10 cellular contexts compared by ENCODE assay signal in genomic region chr11:34327804-34328631, GRCh38. TPM values are rescaled to one million over a fixed set of nuclear protein-coding genes. Genes with fewer than 3 reads are reported as not detected.
DNase-seq lines count a peak whose midpoint lies in the region; ATAC-seq and TF ChIP-seq lines count a peak whose summit lies in the region.
"Had no signal": no experiment of that assay in that cellular context is flagged by ENCODE, and none has a peak within 500 bp of the region (broad histone marks: within the 10 kb centered on the region; RNA-seq: fewer than 3 reads in every experiment).

No MANE protein-coding gene starts in this region.

- TF ChIP-seq POLR2A in lower leg skin (IDR thresholded peaks at IDR 0.05), result no peak

- peaks cover 0 to 72% of the 10 kb centered on the region in 2 donors for H3K4me1 ChIP-seq in right atrium auricular region

- DNase-seq in DMS 273 (lab: John Stamatoyannopoulos, UW; ENCODE audit: unreplicated experiment), result peak; percentile 78
- DNase-seq in amniotic epithelial cell (ENCODE audit: low read depth), result peak; percentile 74
- DNase-seq in right atrium auricular region (ENCODE audit: low spot score), result peak; percentile 69
- DNase-seq in putamen (ENCODE audit: low spot score), result peak; percentile 58
- DNase-seq in lower leg skin (ENCODE audit: low spot score in 2 of 2), result no peak
- DNase-seq in NCI-H128 (lab: John Stamatoyannopoulos, UW; ENCODE audit: unreplicated experiment), result no peak
- no peak for DNase-seq in stimulated activated CD8-positive, alpha-beta memory T cell treated with anti-CD3 and anti-CD28 coated beads, Interleukin-4, amount 100 ng/mL, for 48 hours

- no peaks in the 10 kb centered on the region for H3K27me3 ChIP-seq in right atrium auricular region

- 68 to 73% methylated on average over 7 of the region's 7 CpGs for WGBS in lower leg skin, 2 donors

- intact Hi-C loops in lower leg skin (cut with DNase I; ENCODE audit: low total_unique reads), result no loop called here

- no peak for ATAC-seq in HG03432 (IDR thresholded peaks at IDR 0.05; ENCODE audit: unreplicated experiment)

- H3K36me3 ChIP-seq in right atrium auricular region, result no peaks in the 10 kb centered on the region

- peak overlapping the region; percentile 35 to 80 for H3K27ac ChIP-seq in right atrium auricular region
- H3K27ac ChIP-seq: KMS-11, skin epidermis had no signal

- no peak for TF ChIP-seq CTCF in right atrium auricular region (IDR thresholded peaks at IDR 0.05)
- TF ChIP-seq CTCF in lower leg skin (IDR thresholded peaks at IDR 0.05), result no peak

- H3K4me3 ChIP-seq in right atrium auricular region, result no peak overlapping the region
- no peak overlapping the region for H3K4me3 ChIP-seq in lower leg skin (ENCODE audit: low read depth, poor library complexity, severe bottlenecking)
- H3K4me3 ChIP-seq: skin epidermis had no signal

- no peaks in the 10 kb centered on the region for H3K9me3 ChIP-seq in right atrium auricular region

RNA-seq across cellular contexts. Expression of gene ABTB2, which starts 29.8 kb away (rescaled TPM):
- total RNA-seq in right atrium auricular region (10 to 100 TPM; 27.0 to 27.4 TPM), lower leg skin (10 to 100 TPM in 2 of 4 donors, 1 to 10 TPM in 2; 6.1 to 24.2 (median 11.1) TPM)

Comparison
In these comparisons a context has a peak if more than half of its experiments do, and no peak if none do; other contexts are left out.
1. DNase-seq: peak in DMS 273 (single experiment), amniotic epithelial cell (single experiment), right atrium auricular region (single experiment) and putamen (single experiment); none in lower leg skin (0 of 2), NCI-H128 (single experiment) and stimulated activated CD8-positive, alpha-beta memory T cell treated with anti-CD3 and anti-CD28 coated beads, Interleukin-4, amount 100 ng/mL, for 48 hours (single experiment).